ENCODE assay signal across 8 cellular contexts in the genomic region with DNA sequence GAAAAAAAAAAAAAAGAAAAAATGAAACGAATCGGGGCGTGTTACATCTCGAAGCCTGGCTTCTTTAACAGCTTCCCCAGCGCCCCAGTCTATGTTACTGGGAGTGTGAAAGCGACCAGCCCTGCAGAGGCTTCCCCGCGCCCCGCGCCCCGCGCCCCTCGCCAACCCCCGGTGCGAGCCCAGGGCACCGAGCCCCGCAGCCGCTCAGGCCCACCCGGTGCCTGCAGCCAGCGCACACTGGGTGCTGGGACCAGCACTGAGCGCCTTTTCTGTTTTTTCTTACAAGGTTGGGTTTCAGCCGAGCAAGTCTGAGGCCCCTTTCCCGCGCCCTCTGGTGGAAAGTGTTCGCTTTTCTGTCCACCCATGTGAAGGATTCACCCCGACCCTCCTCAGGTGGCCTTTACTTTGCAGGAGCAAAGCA.
A peak's percentile ranks its signal among the peaks of the same experiment; 100 is the strongest.
DNase-seq lines count a peak whose midpoint lies in the region; ATAC-seq lines count a peak whose summit lies in the region.

No MANE protein-coding gene starts in this region.

- DNase-seq in GDM1 (lab: John Stamatoyannopoulos, UW) (peak; percentile 11), T-helper 22 cell (ENCODE audit: low read depth) (peak; percentile 4), astrocyte of the hippocampus (ENCODE audit: low read depth, low spot score) (peak; percentile 55), iPS-NIHi7 (ENCODE audit: extremely low spot score) (peak; percentile 64), NCI-H2227 (lab: John Stamatoyannopoulos, UW; ENCODE audit: unreplicated experiment) (no peak)
- DNase-seq in stimulated activated CD4-positive, alpha-beta T cell treated with anti-CD3 and anti-CD28 coated beads, Interleukin-2, amount 100 ng/mL, for 48 hours: peak; percentile 45 to 52

- ATAC-seq in HG03095 (IDR thresholded peaks at IDR 0.05; ENCODE audit: unreplicated experiment): peak; percentile 59
- no peak for ATAC-seq in HG02623 (IDR thresholded peaks at IDR 0.05; ENCODE audit: unreplicated experiment)
